ENCODE assay signal across 1 cellular context in genomic region chr1:226708967-226709396, GRCh38.
TF ChIP-seq lines count a peak whose summit lies in the region.

No MANE protein-coding gene starts in this region.

TF ChIP-seq in K562, 482 proteins besides CTCF, POLR2A, EP300 and RAD21 (continued from another document):
- TF ChIP-seq PRDM10 (IDR thresholded peaks at IDR 0.05; ENCODE audit: partially characterized antibody) (peak; percentile 20), TARDBP (IDR thresholded peaks at IDR 0.05) (no peak)
